In the genomic region with DNA sequence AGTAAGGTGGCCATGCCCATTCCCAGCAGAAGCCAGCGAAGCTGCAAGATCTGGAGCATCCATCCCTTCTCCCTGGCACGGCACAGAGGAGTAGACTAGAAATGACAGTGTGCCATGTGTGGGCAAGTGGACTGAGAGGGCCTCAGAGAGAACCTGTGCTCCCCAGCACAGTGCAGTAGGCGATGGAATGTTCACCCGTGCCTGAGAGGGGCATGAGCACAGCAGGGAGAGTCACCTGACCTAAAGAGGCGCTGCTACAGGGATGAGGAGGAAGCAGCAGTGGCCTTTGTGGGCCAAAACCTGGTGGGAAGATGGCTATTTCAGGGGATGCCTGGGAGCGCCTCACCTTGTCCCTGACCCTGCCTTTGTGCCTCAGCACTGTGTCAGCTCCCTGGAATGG, we compare ENCODE assay signal across 1 cellular context.
TF ChIP-seq lines count a peak whose summit lies in the region.

No MANE protein-coding gene starts in this region.

TF ChIP-seq in H1, 55 proteins besides CTCF, POLR2A, EP300 and RAD21:
- TF ChIP-seq ASH2L (IDR thresholded peaks at IDR 0.05; ENCODE audit: low read length) (no peak), TEAD4 (IDR thresholded peaks at IDR 0.05; ENCODE audit: low read depth, low read length) (0 out of 2 replicates have a peak, but pooled peaks have one; percentile 35), USF2 (IDR thresholded peaks at IDR 0.05; ENCODE audit: low read length) (peak; percentile 32; the same call in 1 of the 2 replicates)
